In genomic region chr9:134748637-134749036, GRCh38 we compare ENCODE assay signal across 28 cellular contexts.
"Had no signal": no experiment of that assay in that cellular context is flagged by ENCODE, and none has a peak within 500 bp of the region (broad histone marks: within the 10 kb centered on the region; RNA-seq: fewer than 3 reads in every experiment).

No MANE protein-coding gene starts in this region.

- H3K27me3 ChIP-seq: ascending aorta, brain microvascular endothelial cell, neutrophil, right lobe of liver, testis, transverse colon had no signal

- H3K27ac ChIP-seq: ascending aorta, brain microvascular endothelial cell, neutrophil, right lobe of liver, testis, transverse colon had no signal

- H3K4me1 ChIP-seq: ascending aorta, right lobe of liver, testis, transverse colon had no signal

- DNase-seq: activated CD4-positive, alpha-beta memory T cell treated with anti-CD3 and anti-CD28 coated beads, Interleukin-2, amount 10 ng/mL, durations not matched to agents 7 days and 5 days; activated CD4-positive, alpha-beta T cell treated with anti-CD3 and anti-CD28 coated beads for 1 hour; activated CD4-positive, alpha-beta T cell treated with anti-CD3 and anti-CD28 coated beads, Interleukin-2, amount 10 ng/mL, durations not matched to agents 7 days and 5 days; activated CD8-positive, alpha-beta memory T cell treated with anti-CD3 and anti-CD28 coated beads, Interleukin-2, amount 50 U/mL, for 48 hours; activated gamma-delta T cell; activated naive CD4-positive, alpha-beta T cell treated with anti-CD3 and anti-CD28 coated beads, Interleukin-2, amount 10 ng/mL, durations not matched to agents 7 days and 5 days; activated naive CD8-positive, alpha-beta T cell treated with anti-CD3 and anti-CD28 coated beads, Interleukin-2, amount 10 ng/mL, durations not matched to agents 7 days and 5 days; activated T-cell treated with anti-CD3 and anti-CD28 coated beads, Interleukin-2, amount 50 U/mL, for 24 hours; brain microvascular endothelial cell; caudate nucleus; endodermal cell; foreskin fibroblast; head of caudate nucleus; hippocampal formation; immature natural killer cell; kidney; left colon; mammary epithelial cell; right lobe of liver; stimulated activated CD4-positive, alpha-beta T cell treated with anti-CD3 and anti-CD28 coated beads, Interleukin-12 subunit alpha, Interleukin-12 subunit beta, amount 100 ng/mL, for 4 hours; stimulated activated CD4-positive, alpha-beta T cell treated with anti-CD3 and anti-CD28 coated beads, Interleukin-4, amount 100 ng/mL, for 1 hour; stimulated activated naive CD8-positive, alpha-beta T cell treated with anti-CD3 and anti-CD28 coated beads, Interleukin-15, Interleukin-2, amounts not matched to agents 100 U/mL and 50 U/mL, for 24 hours; testis; transverse colon had no signal

- ATAC-seq: esophagus mucosa; left colon; right lobe of liver; stimulated activated naive CD8-positive, alpha-beta T cell treated with anti-CD3 and anti-CD28 coated beads, Interleukin-15, Interleukin-2, amounts not matched to agents 100 U/mL and 50 U/mL, for 24 hours; WTC11 had no signal

- H3K9me3 ChIP-seq: ascending aorta, neutrophil, right lobe of liver, testis, transverse colon had no signal

- H3K36me3 ChIP-seq: neutrophil, right lobe of liver, transverse colon had no signal

- H3K4me3 ChIP-seq: ascending aorta, right lobe of liver, testis, transverse colon had no signal
